15 cellular contexts compared by ENCODE assay signal in the genomic region with DNA sequence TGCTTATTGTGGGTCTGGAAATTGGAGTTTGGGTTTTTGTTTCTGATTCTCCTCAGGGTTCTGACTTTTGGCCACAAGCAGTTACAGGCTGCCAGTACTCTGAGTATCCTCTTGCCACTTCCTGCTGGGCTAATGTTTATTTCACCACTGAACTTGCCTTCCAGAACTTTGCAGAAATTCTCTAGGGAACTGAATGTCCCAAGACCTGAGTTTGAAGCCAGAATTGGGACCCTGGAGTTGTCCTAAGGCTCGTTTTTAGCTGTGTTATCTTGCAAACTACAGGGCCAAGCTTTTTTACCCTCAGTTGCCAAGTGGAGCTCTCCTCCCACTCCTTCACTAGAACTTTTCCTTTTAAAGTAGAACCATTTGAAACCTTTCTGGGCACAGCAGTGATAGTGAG.
DNase-seq lines count a peak whose midpoint lies in the region; TF ChIP-seq lines count a peak whose summit lies in the region.
"Had no signal": no experiment of that assay in that cellular context is flagged by ENCODE, and none has a peak within 500 bp of the region (broad histone marks: within the 10 kb centered on the region; RNA-seq: fewer than 3 reads in every experiment).

No MANE protein-coding gene starts in this region.

- H3K4me1 ChIP-seq in HUES64 (ENCODE audit: insufficient read depth, low read length), result peaks cover 85% of the 10 kb centered on the region
- H3K4me1 ChIP-seq: BLaER1 had no signal

- H3K27ac ChIP-seq in HUES64 (ENCODE audit: low read depth, low read length), result peak overlapping the region; percentile 36; the same call in 1 of the 2 replicates
- H3K27ac ChIP-seq: BLaER1, hepatocyte had no signal

- in situ Hi-C loops in astrocyte of the cerebellum (cut with HindIII; ENCODE audit: low sequenced_read_pairs), result no loop called here

- no peaks in the 10 kb centered on the region for H3K27me3 ChIP-seq in HUES64 (ENCODE audit: insufficient read depth, low read length)
- H3K27me3 ChIP-seq: BLaER1, hepatocyte had no signal

- no peak overlapping the region for H3K4me3 ChIP-seq in HUES64 (ENCODE audit: low read length)
- no peak overlapping the region for H3K4me3 ChIP-seq in astrocyte of the cerebellum (ENCODE audit: low read depth, low read length)
- H3K4me3 ChIP-seq: BLaER1, hepatocyte had no signal

- DNase-seq in astrocyte of the cerebellum (ENCODE audit: low read depth) (peak; percentile 36), iris pigment epithelial cell (ENCODE audit: low read depth) (peak; percentile 1), stromal cell of bone marrow (ENCODE audit: low read depth) (peak; percentile 27), NCI-H345 (lab: John Stamatoyannopoulos, UW) (no peak), CD1c-positive myeloid dendritic cell (ENCODE audit: extremely low spot score) (no peak), NCI-H146 treated with DMSO at 0.1 percent for 48 hours (lab: John Stamatoyannopoulos, UW; ENCODE audit: unreplicated experiment) (no peak)
- DNase-seq: activated CD4-positive, alpha-beta T cell treated with anti-CD3 and anti-CD28 coated beads, Interleukin-2, amount 10 ng/mL, durations not matched to agents 7 days and 5 days; activated naive CD8-positive, alpha-beta T cell treated with anti-CD3 and anti-CD28 coated beads, Interleukin-2, amount 10 ng/mL, durations not matched to agents 7 days and 5 days; activated T-cell treated with anti-CD3 and anti-CD28 coated beads, Interleukin-2, amount 50 U/mL, for 4 hours; DMS153; NCI-H2029; NCI-H524 had no signal

- WGBS in HUES64, result 68% methylated on average over 1 of the region's 1 CpG

- H3K36me3 ChIP-seq in HUES64 (ENCODE audit: insufficient read depth, low read length), result no peaks in the 10 kb centered on the region
- H3K36me3 ChIP-seq: BLaER1 had no signal

- no peak overlapping the region for H3K9ac ChIP-seq in HUES64 (ENCODE audit: low read depth, low read length)
- H3K9ac ChIP-seq: BLaER1 had no signal

- no peak for TF ChIP-seq CTCF in astrocyte of the cerebellum (IDR thresholded peaks at IDR 0.05; ENCODE audit: low read depth, low read length, missing control alignments)

- H3K9me3 ChIP-seq in HUES64 (ENCODE audit: insufficient read depth, low read depth, low read length), result no peaks in the 10 kb centered on the region
- H3K9me3 ChIP-seq: BLaER1 had no signal

Comparison
In these comparisons a context has a peak if more than half of its experiments do, and no peak if none do; other contexts are left out.
1. DNase-seq: peak in astrocyte of the cerebellum (single experiment), iris pigment epithelial cell (single experiment) and stromal cell of bone marrow (single experiment); none in NCI-H345 (single experiment), CD1c-positive myeloid dendritic cell (single experiment) and NCI-H146 treated with DMSO at 0.1 percent for 48 hours (single experiment).